Comparison of ENCODE assay signal across 9 cellular contexts in the genomic region with DNA sequence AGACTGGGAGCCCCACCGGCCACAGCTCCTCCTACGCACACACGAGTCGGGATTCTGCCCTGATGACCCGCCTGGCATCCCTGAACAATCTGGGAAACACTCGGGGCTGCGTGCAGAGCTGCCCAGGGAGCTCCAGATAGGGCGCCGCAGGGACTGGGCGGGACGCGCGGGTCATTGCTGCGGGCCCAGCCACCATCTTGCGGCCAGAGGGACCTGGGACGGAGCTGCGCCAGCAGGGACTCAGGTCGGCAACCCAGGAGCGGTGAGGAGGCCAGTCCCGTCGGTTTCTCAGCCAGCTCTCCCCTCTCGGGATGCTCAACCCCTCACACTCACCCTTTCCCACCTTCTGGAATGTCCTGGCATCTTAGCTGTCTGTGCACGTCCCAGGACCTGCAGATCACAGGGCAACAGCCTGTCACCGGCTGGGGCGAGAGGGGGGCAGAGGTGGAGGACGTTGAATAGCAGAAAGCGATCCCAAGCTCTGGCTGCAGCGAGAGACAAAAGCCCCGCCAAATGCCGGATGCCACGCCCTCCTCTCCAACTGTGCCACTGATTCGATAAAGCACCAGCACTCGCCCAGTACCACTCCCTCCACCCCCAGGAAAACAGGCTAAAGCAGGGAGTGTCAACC. TPM values are rescaled to one million over a fixed set of nuclear protein-coding genes. Genes with fewer than 3 reads are reported as not detected.
DNase-seq lines count a peak whose midpoint lies in the region; ATAC-seq, FAIRE-seq and TF ChIP-seq lines count a peak whose summit lies in the region.
"Had no signal": no experiment of that assay in that cellular context is flagged by ENCODE, and none has a peak within 500 bp of the region (broad histone marks: within the 10 kb centered on the region; RNA-seq: fewer than 3 reads in every experiment).

No MANE protein-coding gene starts in this region.

- peaks cover 10 to 31% of the 10 kb centered on the region in 2 donors for H3K27me3 Mint-ChIP-seq in CD8-positive, alpha-beta memory T cell
- peaks cover 16% of the 10 kb centered on the region for H3K27me3 Mint-ChIP-seq in stimulated activated naive CD8-positive, alpha-beta T cell treated with anti-CD3 and anti-CD28 coated beads, Interleukin-15, Interleukin-2, amounts not matched to agents 100 ng/mL and 50 ng/mL, for 24 hours

- no peak for ATAC-seq in GM18858 (IDR thresholded peaks at IDR 0.05; ENCODE audit: unreplicated experiment)

- peak overlapping the region; percentile 9 for H3K9ac ChIP-seq in keratinocyte (ENCODE audit: control insufficient read depth, extremely low read depth, insufficient read depth, low read length)

- no peaks in the 10 kb centered on the region for H3K79me2 ChIP-seq in keratinocyte (ENCODE audit: control insufficient read depth, insufficient read depth, low read length)

- peaks cover 0 to 3% (median 0%) of the 10 kb centered on the region in 3 donors for H3K36me3 Mint-ChIP-seq in CD8-positive, alpha-beta memory T cell
- H3K36me3 Mint-ChIP-seq in stimulated activated naive CD8-positive, alpha-beta T cell treated with anti-CD3 and anti-CD28 coated beads, Interleukin-15, Interleukin-2, amounts not matched to agents 100 ng/mL and 50 ng/mL, for 24 hours (ENCODE audit: low read depth), result no peaks in the 10 kb centered on the region

- dilution Hi-C loops in keratinocyte (cut with MboI; ENCODE audit: extremely low pct_ligation_motif_present, low sequenced_read_pairs), result no loop called here

- H4K20me1 ChIP-seq in keratinocyte (ENCODE audit: control insufficient read depth, extremely low read depth, insufficient read depth, low read length), result no peaks in the 10 kb centered on the region

- H3K4me1 Mint-ChIP-seq in CD8-positive, alpha-beta memory T cell, result peaks cover 7 to 14% (median 11%) of the 10 kb centered on the region in 3 donors
- peaks cover 6% of the 10 kb centered on the region for H3K4me1 Mint-ChIP-seq in stimulated activated naive CD8-positive, alpha-beta T cell treated with anti-CD3 and anti-CD28 coated beads, Interleukin-15, Interleukin-2, amounts not matched to agents 100 ng/mL and 50 ng/mL, for 24 hours (ENCODE audit: low read depth)

- peak overlapping the region; percentile 48 to 87 (median 77) for H3K4me3 Mint-ChIP-seq in CD8-positive, alpha-beta memory T cell
- H3K4me3 Mint-ChIP-seq in stimulated activated naive CD8-positive, alpha-beta T cell treated with anti-CD3 and anti-CD28 coated beads, Interleukin-15, Interleukin-2, amounts not matched to agents 100 ng/mL and 50 ng/mL, for 24 hours, result peak overlapping the region; percentile 61

- H3K4me1 ChIP-seq in CD8-positive, alpha-beta memory T cell (ENCODE audit: insufficient read depth, low read length), result peaks cover 6% of the 10 kb centered on the region
- no peaks in the 10 kb centered on the region for H3K4me1 ChIP-seq in keratinocyte (ENCODE audit: control insufficient read depth, extremely low read depth, insufficient read depth, low read length)

- no peaks in the 10 kb centered on the region for H3K9me3 ChIP-seq in CD8-positive, alpha-beta memory T cell (ENCODE audit: low read length)
- H3K9me3 ChIP-seq in keratinocyte (ENCODE audit: control insufficient read depth, low read depth, low read length), result no peaks in the 10 kb centered on the region

- peak overlapping the region; percentile 53 for H3K4me3 ChIP-seq in CD8-positive, alpha-beta memory T cell (ENCODE audit: low read length)
- H3K4me3 ChIP-seq in astrocyte of the cerebellum (ENCODE audit: low read depth, low read length), result peak overlapping the region; percentile 40
- peak overlapping the region; percentile 13 to 52 (median 31) for H3K4me3 ChIP-seq in keratinocyte (ENCODE audit: control insufficient read depth in 2 of 3, extremely low read depth in 1 of 3, insufficient read depth in 2 of 3, low read depth in 1 of 3, low read length in 3 of 3)

- in situ Hi-C loops in astrocyte of the cerebellum (cut with HindIII; ENCODE audit: low sequenced_read_pairs), result no loop called here

- H3K27ac ChIP-seq in CD8-positive, alpha-beta memory T cell (ENCODE audit: low read depth, low read length), result no peak overlapping the region
- no peak overlapping the region for H3K27ac ChIP-seq in keratinocyte (ENCODE audit: control insufficient read depth, insufficient read depth, low read length)

- POLR2A ChIA-PET in CD8-positive, alpha-beta memory T cell (lab: Charles Lee), result interaction anchor here (0.6 kb wide), 1 partner anchor 22 kb away, joined by 3 read pairs; no protein-coding TSS in a partner anchor

- no peaks in the 10 kb centered on the region for H3K36me3 ChIP-seq in CD8-positive, alpha-beta memory T cell (ENCODE audit: insufficient read depth, low read length)
- no peaks in the 10 kb centered on the region for H3K36me3 ChIP-seq in keratinocyte (ENCODE audit: control insufficient read depth in 2 of 2, extremely low read depth in 1 of 2, insufficient read depth in 2 of 2, low read length in 2 of 2)

- no peak for TF ChIP-seq POLR2A in GM12892 (IDR thresholded peaks at IDR 0.05; ENCODE audit: low read depth, low read length)

- peak overlapping the region; percentile 71 for H3K4me2 ChIP-seq in keratinocyte (ENCODE audit: control insufficient read depth, extremely low read depth, insufficient read depth, low read depth, low read length)

- no peak for DNase-seq in CD8-positive, alpha-beta memory T cell
- peak; percentile 45 for DNase-seq in LHCN-M2 (ENCODE audit: low read depth)
- DNase-seq in astrocyte of the cerebellum (ENCODE audit: low read depth), result no peak
- no peak for DNase-seq in keratinocyte (ENCODE audit: low read depth, low spot score)
- no peak for DNase-seq in SKM-1 (lab: John Stamatoyannopoulos, UW; ENCODE audit: unreplicated experiment)
- DNase-seq in GM12892 (ENCODE audit: insufficient read length), result no peak

- H3K27ac Mint-ChIP-seq in CD8-positive, alpha-beta memory T cell, result no peak overlapping the region
- no peak overlapping the region for H3K27ac Mint-ChIP-seq in stimulated activated naive CD8-positive, alpha-beta T cell treated with anti-CD3 and anti-CD28 coated beads, Interleukin-15, Interleukin-2, amounts not matched to agents 100 ng/mL and 50 ng/mL, for 24 hours

- H3K9me1 ChIP-seq in keratinocyte (ENCODE audit: control insufficient read depth, extremely low read depth, insufficient read depth, low read length), result no peaks in the 10 kb centered on the region

- H3K27me3 ChIP-seq in CD8-positive, alpha-beta memory T cell (ENCODE audit: insufficient read depth, low read length, poor library complexity, severe bottlenecking), result no peaks in the 10 kb centered on the region
- no peaks in the 10 kb centered on the region for H3K27me3 ChIP-seq in keratinocyte (ENCODE audit: control insufficient read depth, extremely low read depth, insufficient read depth, low read length)

- TF ChIP-seq CTCF in astrocyte of the cerebellum (IDR thresholded peaks at IDR 0.05; ENCODE audit: low read depth, low read length, missing control alignments) (no peak), keratinocyte (optimal IDR thresholded peaks at IDR 0.05 in 1 of 3, IDR thresholded peaks at IDR 0.05 in 1 of 3, conservative IDR thresholded peaks at IDR 0.05 in 1 of 3; ENCODE audit: extremely low read depth in 1 of 3, insufficient read depth in 2 of 3, low read length in 3 of 3) (no peak)

- FAIRE-seq in keratinocyte (lab: Jason Lieb, UNC) (no peak), GM12892 (lab: Jason Lieb, UNC) (no peak)
- FAIRE-seq: endothelial cell of umbilical vein had no signal

- CTCF ChIA-PET in CD8-positive, alpha-beta memory T cell (lab: Charles Lee), result interaction anchor here (1.1 to 1.2 kb wide), 2 partner anchors 20 to 64 kb away, joined by 3 to 4 read pairs; a partner anchor contains a TSS

- H3K9me3 Mint-ChIP-seq in CD8-positive, alpha-beta memory T cell, result peaks cover 0 to 4% (median 0%) of the 10 kb centered on the region in 5 donors
- no peaks in the 10 kb centered on the region for H3K9me3 Mint-ChIP-seq in stimulated activated naive CD8-positive, alpha-beta T cell treated with anti-CD3 and anti-CD28 coated beads, Interleukin-15, Interleukin-2, amounts not matched to agents 100 ng/mL and 50 ng/mL, for 24 hours

- peak overlapping the region; percentile 41 for H2AFZ ChIP-seq in keratinocyte (ENCODE audit: control insufficient read depth, low read length)

RNA-seq across cellular contexts. Expression of a gene that starts 20.4 kb away (rescaled TPM):
- total RNA-seq in CD8-positive, alpha-beta memory T cell, result 10 to 100 TPM; 27.6 to 31.3 TPM
- polyA plus RNA-seq in CD8-positive, alpha-beta memory T cell, result 48.1 TPM
- total RNA-seq in LHCN-M2 (2014; rRNA removed), result 15.7 and 19.3 TPM in 2 replicates
- polyA plus RNA-seq in LHCN-M2 (2012), result 6.7 TPM
- 9.4 to 15.7 TPM (median 14.1 TPM) in 3 replicates for polyA plus RNA-seq in keratinocyte
- polyA plus RNA-seq in keratinocyte (2011; ENCODE audit: low read depth), result 59.9 TPM
- 5.1 and 10.0 TPM in 2 replicates for polyA plus RNA-seq in keratinocyte (2011; cell fraction: cytosol; rRNA removed)
- polyA plus RNA-seq in keratinocyte (2011; cell fraction: nucleus; rRNA removed), result 50.1 and 63.7 TPM in 2 replicates
- 6.0 and 22.7 TPM in 2 replicates for polyA plus RNA-seq in keratinocyte (2012; ENCODE audit: low replicate concordance)
- polyA minus RNA-seq in keratinocyte, result 11.6 to 42.0 TPM (median 32.7 TPM) in 3 replicates
- polyA minus RNA-seq in keratinocyte (2011; cell fraction: cytosol; rRNA and poly(A)+ RNA removed), result 15.0 TPM
- polyA minus RNA-seq in keratinocyte (2011; cell fraction: nucleus; rRNA and poly(A)+ RNA removed), result 46.6 and 90.6 TPM in 2 replicates
- 14.4 TPM for polyA plus RNA-seq in GM12892 (2012; ENCODE audit: missing spikeins)
